In the genomic region with DNA sequence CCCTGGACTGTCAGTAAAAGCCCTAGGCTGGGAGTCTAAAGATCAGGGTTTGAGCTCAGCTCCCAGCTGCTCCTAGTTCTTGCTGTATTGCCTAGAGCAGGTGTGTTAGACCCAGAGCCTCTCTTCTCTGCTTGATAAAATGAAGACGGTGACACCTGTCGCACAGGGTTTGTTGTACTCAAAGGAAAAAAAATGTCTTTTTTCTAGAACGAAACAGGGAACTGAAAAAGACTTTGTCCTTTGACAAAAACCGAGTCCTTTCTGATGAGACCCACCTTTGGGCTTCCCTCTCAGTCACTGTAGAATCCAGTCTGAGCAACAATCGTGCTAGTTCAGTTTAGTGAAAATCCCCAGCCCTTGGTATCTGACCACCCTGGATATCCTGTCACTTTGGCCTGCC, we compare ENCODE assay signal across 17 cellular contexts.
DNase-seq lines count a peak whose midpoint lies in the region; ATAC-seq and TF ChIP-seq lines count a peak whose summit lies in the region.
"Had no signal": no experiment of that assay in that cellular context is flagged by ENCODE, and none has a peak within 500 bp of the region (broad histone marks: within the 10 kb centered on the region; RNA-seq: fewer than 3 reads in every experiment).

No MANE protein-coding gene starts in this region.

- H3K4me1 Mint-ChIP-seq in endodermal cell = no peaks in the 10 kb centered on the region
- H3K4me1 Mint-ChIP-seq: natural killer cell had no signal

- H3K36me3 Mint-ChIP-seq in endodermal cell (ENCODE audit: low read depth) = peaks cover 4% of the 10 kb centered on the region
- H3K36me3 Mint-ChIP-seq: natural killer cell had no signal

- no peaks in the 10 kb centered on the region for H3K4me1 ChIP-seq in endodermal cell (ENCODE audit: control insufficient read depth, insufficient read depth, low read length)
- H3K4me1 ChIP-seq: right lobe of liver, testis had no signal

- no peak overlapping the region for H3K27ac Mint-ChIP-seq in endodermal cell
- H3K27ac Mint-ChIP-seq: natural killer cell had no signal

- H3K36me3 ChIP-seq in brain microvascular endothelial cell (replicated peaks) (no peaks in the 10 kb centered on the region), endodermal cell (ENCODE audit: control insufficient read depth, insufficient read depth, low read length) (no peaks in the 10 kb centered on the region)
- H3K36me3 ChIP-seq: right lobe of liver had no signal

- H3K9ac ChIP-seq in endodermal cell (ENCODE audit: extremely low read depth, low read length, poor library complexity, severe bottlenecking) = no peak overlapping the region

- H3K9me3 Mint-ChIP-seq in endodermal cell = no peaks in the 10 kb centered on the region
- H3K9me3 Mint-ChIP-seq: natural killer cell had no signal

- no peak overlapping the region for H3K4me3 ChIP-seq in GM12864 (ENCODE audit: low read depth, low read length)
- no peak overlapping the region for H3K4me3 ChIP-seq in brain microvascular endothelial cell (ENCODE audit: low read depth, low read length)
- no peak overlapping the region for H3K4me3 ChIP-seq in endodermal cell (ENCODE audit: low read length)
- H3K4me3 ChIP-seq: A549, dorsolateral prefrontal cortex, right lobe of liver, testis had no signal

- ATAC-seq in GM19395 (IDR thresholded peaks at IDR 0.05; ENCODE audit: unreplicated experiment) (peak; percentile 94), HG02623 (IDR thresholded peaks at IDR 0.05; ENCODE audit: unreplicated experiment) (peak; percentile 73), HG03378 (IDR thresholded peaks at IDR 0.05; ENCODE audit: unreplicated experiment) (peak; percentile 51)
- ATAC-seq: A549, natural killer cell, right lobe of liver had no signal

- TF ChIP-seq CTCF in GM12864 (IDR thresholded peaks at IDR 0.05; ENCODE audit: low read depth, low read length, missing control alignments) (no peak), brain microvascular endothelial cell (IDR thresholded peaks at IDR 0.05; ENCODE audit: low read depth, low read length, missing control alignments) (no peak), endodermal cell (conservative IDR thresholded peaks at IDR 0.05) (no peak)

- H3K27me3 Mint-ChIP-seq in endodermal cell (ENCODE audit: insufficient read depth) = no peaks in the 10 kb centered on the region

- DNase-seq in GM12864 (ENCODE audit: low read depth) (peak; percentile 77), inferior parietal cortex (ENCODE audit: extremely low spot score) (no peak), NCI-H2227 (lab: John Stamatoyannopoulos, UW; ENCODE audit: unreplicated experiment) (no peak), brain microvascular endothelial cell (no peak), endodermal cell (no peak)
- DNase-seq: activated CD8-positive, alpha-beta memory T cell treated with anti-CD3 and anti-CD28 coated beads, Interleukin-2, amount 50 U/mL, for 48 hours; DMS153; dorsolateral prefrontal cortex; kidney; natural killer cell; right lobe of liver; SIG-M5; testis had no signal

- WGBS in endodermal cell (ENCODE audit: insufficient coverage in 1 of 2, insufficient read length in 1 of 2), 2 experiments = 89 to 92% methylated on average over 4 to 5 of the region's 5 CpGs

- H3K9me3 ChIP-seq in endodermal cell (ENCODE audit: control insufficient read depth, low read length) = no peaks in the 10 kb centered on the region
- H3K9me3 ChIP-seq: A549, right lobe of liver, testis had no signal

- no peak overlapping the region for H3K4me3 Mint-ChIP-seq in endodermal cell
- H3K4me3 Mint-ChIP-seq: natural killer cell had no signal

- in situ Hi-C loops in brain microvascular endothelial cell (cut with HindIII; ENCODE audit: low pct_ligation_motif_present, low sequenced_read_pairs) = loop anchor here (25.0 kb wide), 1 partner anchor 200 kb away; no protein-coding TSS in a partner anchor

- H3K27me3 ChIP-seq in brain microvascular endothelial cell (replicated peaks) (no peaks in the 10 kb centered on the region), endodermal cell (ENCODE audit: control insufficient read depth, insufficient read depth, low read length, poor library complexity, severe bottlenecking) (no peaks in the 10 kb centered on the region)
- H3K27me3 ChIP-seq: dorsolateral prefrontal cortex, right lobe of liver, testis had no signal

- H3K27ac ChIP-seq in brain microvascular endothelial cell = no peak overlapping the region
- H3K27ac ChIP-seq in endodermal cell (ENCODE audit: low read depth, low read length) = no peak overlapping the region
- H3K27ac ChIP-seq: A549, right lobe of liver, testis had no signal
